Comparison of ENCODE assay signal across 12 cellular contexts in the genomic region with DNA sequence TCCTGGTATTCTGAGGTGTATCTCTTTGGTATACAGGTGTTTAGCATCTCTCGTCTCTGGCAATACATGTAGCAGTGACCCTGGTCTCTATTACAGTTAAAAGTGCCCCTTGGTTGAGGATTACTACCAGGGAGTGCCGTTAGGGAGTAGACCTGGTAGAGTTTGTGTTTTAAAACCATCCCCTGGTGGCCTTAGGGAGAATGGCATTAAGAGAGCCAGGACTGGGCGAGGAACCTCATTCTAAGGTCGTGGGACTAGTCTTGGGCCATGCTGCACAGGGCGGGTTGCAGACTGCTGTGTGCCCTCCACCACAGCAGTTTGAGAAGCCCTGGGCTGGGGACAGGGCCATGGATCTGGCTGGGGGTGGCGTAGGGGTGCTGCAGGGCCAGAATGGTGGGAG. TPM values are rescaled to one million over a fixed set of nuclear protein-coding genes. Genes with fewer than 3 reads are reported as not detected.
A peak's percentile ranks its signal among the peaks of the same experiment; 100 is the strongest.
DNase-seq lines count a peak whose midpoint lies in the region; ATAC-seq, FAIRE-seq and TF ChIP-seq lines count a peak whose summit lies in the region.
"Had no signal": no experiment of that assay in that cellular context is flagged by ENCODE, and none has a peak within 500 bp of the region (broad histone marks: within the 10 kb centered on the region; RNA-seq: fewer than 3 reads in every experiment).

No MANE protein-coding gene starts in this region.

- no peak overlapping the region for H2BK120ac ChIP-seq in H1 (replicated peaks; ENCODE audit: low read depth, low read length)

- no peaks in the 10 kb centered on the region for H3K9me3 Mint-ChIP-seq in natural killer cell treated with Interleukin-12 subunit alpha and Interleukin-12 subunit beta and Interleukin-15 and Interleukin-18, amount 100 ng/mL, for 72 hours

- H2BK5ac ChIP-seq in H1 (ENCODE audit: low read depth, low read length) = no peak overlapping the region

- no peak for FAIRE-seq in H1 (lab: Jason Lieb, UNC)

- H3K18ac ChIP-seq in H1 (ENCODE audit: extremely low read depth, low read length) = no peak overlapping the region

- CTCF ChIA-PET in H1 (lab: Charles Lee; ENCODE audit: partially characterized antibody) = interaction anchor here (0.8 to 9.7 kb wide), 17 partner anchors 11 to 758 kb away, joined by 3 to 114 read pairs (median 9); a partner anchor contains a TSS

- TF ChIP-seq EP300 in H1 (IDR thresholded peaks at IDR 0.05; ENCODE audit: borderline replicate concordance in 1 of 2, low read depth in 2 of 2, low read length in 2 of 2) = no peak
- no peak for TF ChIP-seq EP300 in suprapubic skin (IDR thresholded peaks at IDR 0.05)

- H4K5ac ChIP-seq in H1 (ENCODE audit: insufficient read length, low read depth, low read length) = no peak overlapping the region

- H3K36me3 ChIP-seq in H1 (ENCODE audit: control insufficient read depth in 2 of 4, insufficient read depth in 4 of 4, low read length in 3 of 4) = no peaks in the 10 kb centered on the region
- no peaks in the 10 kb centered on the region for H3K36me3 ChIP-seq in suprapubic skin

- no peak overlapping the region for H2BK15ac ChIP-seq in H1 (ENCODE audit: low read length)

- H2BK12ac ChIP-seq in H1 (ENCODE audit: low read depth, low read length) = peak overlapping the region; percentile 50; the same call in 1 of the 2 replicates

- TF ChIP-seq CTCF in H1 (IDR thresholded peaks at IDR 0.05; ENCODE audit: control extremely low read depth in 1 of 3, insufficient read depth in 1 of 3, low read depth in 1 of 3, low read length in 3 of 3) (peak in 2 of 3 experiments; percentile 44 to 56; a peak in 3 of 4 replicates), suprapubic skin (IDR thresholded peaks at IDR 0.05) (peak in 1 of 2 donors; percentile 9)

- no peak overlapping the region for H2AK5ac ChIP-seq in H1 (ENCODE audit: low read depth, low read length)

- H3K9ac ChIP-seq in H1 (replicated peaks in 1 of 4; ENCODE audit: extremely low read depth in 1 of 4, low read depth in 3 of 4, low read length in 3 of 4) = no peak overlapping the region

- no peaks in the 10 kb centered on the region for H3K79me1 ChIP-seq in H1 (ENCODE audit: low read depth, low read length)

- H3K56ac ChIP-seq in H1 (replicated peaks; ENCODE audit: insufficient read length, low read depth, low read length) = no peak overlapping the region

- no peak overlapping the region for H3K23ac ChIP-seq in H1 (ENCODE audit: insufficient read length)

- no peak for TF ChIP-seq POLR2A in H1 (IDR thresholded peaks at IDR 0.05; ENCODE audit: control extremely low read depth in 1 of 2, low read depth in 2 of 2, low read length in 2 of 2)
- TF ChIP-seq POLR2A in suprapubic skin (IDR thresholded peaks at IDR 0.05) = no peak

- peak overlapping the region; percentile 38; the same call in 1 of the 2 replicates for H4K8ac ChIP-seq in H1 (ENCODE audit: extremely low read depth, insufficient read depth, low read length)

- H3K4me2 ChIP-seq in H1 (ENCODE audit: insufficient read depth in 1 of 2, low read depth in 2 of 2, low read length in 2 of 2) = no peak overlapping the region

- DNase-seq in ELF-1 (ENCODE audit: low read depth, low spot score) (peak; percentile 14), Kasumi-1 (lab: John Stamatoyannopoulos, UW) (peak; percentile 2 to 8), H1 (ENCODE audit: low read depth in 1 of 2, low spot score in 2 of 2) (no peak), DMS79 treated with DMSO at 0.1 percent for 48 hours (lab: John Stamatoyannopoulos, UW) (no peak), suprapubic skin (ENCODE audit: low spot score in 2 of 2) (no peak), COLO829 (ENCODE audit: low spot score) (no peak)
- no peak for DNase-seq in natural killer cell treated with Interleukin-12 subunit alpha and Interleukin-12 subunit beta and Interleukin-15 and Interleukin-18, amount 100 ng/mL, for 72 hours (ENCODE audit: low spot score)
- DNase-seq: GOT3, NCI-H446 treated with DMSO at 0.1 percent for 48 hours, nucleus accumbens had no signal

- H3K4ac ChIP-seq in H1 (replicated peaks; ENCODE audit: insufficient read length, low read depth, low read length) = no peak overlapping the region

- H3K27ac ChIP-seq in H1 (ENCODE audit: low read depth, low read length) (no peak overlapping the region), suprapubic skin (no peak overlapping the region)

- H4K91ac ChIP-seq in H1 (replicated peaks; ENCODE audit: insufficient read length, low read length) = no peak overlapping the region

- H3K4me1 ChIP-seq in H1 (replicated peaks in 1 of 4; ENCODE audit: control insufficient read depth in 3 of 4, insufficient read depth in 4 of 4, low read length in 3 of 4) = no peaks in the 10 kb centered on the region; a peak in 1 of 7 replicates
- no peaks in the 10 kb centered on the region for H3K4me1 ChIP-seq in suprapubic skin

- WGBS in H1 (ENCODE audit: extremely low coverage in 1 of 2, insufficient coverage in 1 of 2, insufficient read length in 1 of 2, insufficient replicate concordance in 2 of 2, low coverage in 1 of 2, low lambda C conversion rate in 2 of 2, missing lambda C conversion rate in 1 of 2), 2 experiments = 78% methylated on average over 6 of the region's 6 CpGs; no CpG with 5 or more reads in 1 of the 2 experiments
- WGBS in suprapubic skin = 70% methylated on average over 6 of the region's 6 CpGs

- POLR2A ChIA-PET in H1 (lab: Charles Lee; ENCODE audit: partially characterized antibody) = no interaction called here

- no peak overlapping the region for H2AFZ ChIP-seq in H1 (ENCODE audit: low read length)

- no peak overlapping the region for H3K4me3 Mint-ChIP-seq in natural killer cell treated with Interleukin-12 subunit alpha and Interleukin-12 subunit beta and Interleukin-15 and Interleukin-18, amount 100 ng/mL, for 72 hours
- H3K4me3 Mint-ChIP-seq: activated naive CD8-positive, alpha-beta T cell had no signal

- H3K4me3 ChIP-seq in H1 (ENCODE audit: extremely low read depth in 1 of 4, insufficient read depth in 2 of 4, low read depth in 3 of 4, low read length in 4 of 4) (no peak overlapping the region), suprapubic skin (no peak overlapping the region)

- TF ChIP-seq RAD21 in H1 (IDR thresholded peaks at IDR 0.05 in 1 of 2, conservative IDR thresholded peaks at IDR 0.05 in 1 of 2; ENCODE audit: low read depth in 2 of 2, low read length in 2 of 2) = peak; percentile 20 to 42; a peak in 3 of 4 replicates

- ATAC-seq in natural killer cell treated with Interleukin-12 subunit alpha and Interleukin-12 subunit beta and Interleukin-15 and Interleukin-18, amount 100 ng/mL, for 72 hours = peak; percentile 28 to 48
- ATAC-seq in HG03520 (IDR thresholded peaks at IDR 0.05; ENCODE audit: unreplicated experiment) = no peak

- H3K14ac ChIP-seq in H1 (ENCODE audit: insufficient read length) = no peak overlapping the region

- H2BK20ac ChIP-seq in H1 (ENCODE audit: low read length) = no peak overlapping the region

- H3K27me3 ChIP-seq in H1 (replicated peaks in 1 of 4; ENCODE audit: control insufficient read depth in 3 of 4, extremely low read depth in 1 of 4, insufficient read depth in 3 of 4, low read length in 3 of 4) = no peaks in the 10 kb centered on the region
- no peaks in the 10 kb centered on the region for H3K27me3 ChIP-seq in suprapubic skin

- no peaks in the 10 kb centered on the region for H3K27me3 Mint-ChIP-seq in natural killer cell treated with Interleukin-12 subunit alpha and Interleukin-12 subunit beta and Interleukin-15 and Interleukin-18, amount 100 ng/mL, for 72 hours
- H3K27me3 Mint-ChIP-seq: activated naive CD8-positive, alpha-beta T cell had no signal

- H3K9me3 ChIP-seq in H1 (ENCODE audit: insufficient read depth in 2 of 2, low read depth in 1 of 2, low read length in 1 of 2) (no peaks in the 10 kb centered on the region), suprapubic skin (no peaks in the 10 kb centered on the region)

- H3K4me1 Mint-ChIP-seq in natural killer cell treated with Interleukin-12 subunit alpha and Interleukin-12 subunit beta and Interleukin-15 and Interleukin-18, amount 100 ng/mL, for 72 hours (ENCODE audit: low read depth in 2 of 2) = peaks cover 0 to 2% of the 10 kb centered on the region in 2 donors

- no peaks in the 10 kb centered on the region for H3K36me3 Mint-ChIP-seq in natural killer cell treated with Interleukin-12 subunit alpha and Interleukin-12 subunit beta and Interleukin-15 and Interleukin-18, amount 100 ng/mL, for 72 hours

- H4K20me1 ChIP-seq in H1 (replicated peaks in 1 of 2; ENCODE audit: control insufficient read depth in 1 of 2, insufficient read depth in 2 of 2, low read length in 2 of 2) = no peaks in the 10 kb centered on the region

- no peaks in the 10 kb centered on the region for H3K79me2 ChIP-seq in H1 (ENCODE audit: control insufficient read depth in 1 of 2, insufficient read depth in 2 of 2, low read length in 2 of 2)

- no peaks in the 10 kb centered on the region for H3K23me2 ChIP-seq in H1 (ENCODE audit: low read depth, low read length)

- no peak overlapping the region for H3K27ac Mint-ChIP-seq in natural killer cell treated with Interleukin-12 subunit alpha and Interleukin-12 subunit beta and Interleukin-15 and Interleukin-18, amount 100 ng/mL, for 72 hours
- H3K27ac Mint-ChIP-seq: activated naive CD8-positive, alpha-beta T cell had no signal

TF ChIP-seq in H1, 55 proteins besides CTCF, POLR2A, EP300 and RAD21 (continues in another document):
- TF ChIP-seq KDM5A (IDR thresholded peaks at IDR 0.05; ENCODE audit: low read length) = no peak
- TF ChIP-seq RFX5 (IDR thresholded peaks at IDR 0.05; ENCODE audit: borderline replicate concordance, low read depth, low read length) = no peak
- TF ChIP-seq ZNF274 (IDR thresholded peaks at IDR 0.05; ENCODE audit: borderline replicate concordance, extremely low read depth, low read length) = no peak
- TF ChIP-seq, protein P1, sequence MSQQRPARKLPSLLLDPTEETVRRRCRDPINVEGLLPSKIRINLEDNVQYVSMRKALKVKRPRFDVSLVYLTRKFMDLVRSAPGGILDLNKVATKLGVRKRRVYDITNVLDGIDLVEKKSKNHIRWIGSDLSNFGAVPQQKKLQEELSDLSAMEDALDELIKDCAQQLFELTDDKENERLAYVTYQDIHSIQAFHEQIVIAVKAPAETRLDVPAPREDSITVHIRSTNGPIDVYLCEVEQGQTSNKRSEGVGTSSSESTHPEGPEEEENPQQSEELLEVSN (IDR thresholded peaks at IDR 0.05) = no peak

RNA-seq across cellular contexts. Expression of a gene that starts 35.0 kb away (rescaled TPM):
- 3.5 and 4.1 TPM in 2 replicates for total RNA-seq in H1 (2021; fragmentation: NEBNext Ultra II Directional; extraction: Animal tissue kit (Norgen Biotek cat#: 25700))
- 0.83 and 1.5 TPM in 2 replicates for polyA plus RNA-seq in H1 (2011; rRNA removed)
- polyA plus RNA-seq in H1 (2011; cell fraction: cytosol; rRNA removed) = 1.4 TPM
- polyA plus RNA-seq in H1 (2011; cell fraction: nucleus; rRNA removed) = 1.1 TPM
- polyA plus RNA-seq in H1 (2012, experiment 1 of 2) = 2.0 to 2.9 TPM (median 2.4 TPM) in 4 replicates
- 0.93 TPM for polyA plus RNA-seq in H1 (2012, experiment 2 of 2)
- 3.9 TPM for polyA plus RNA-seq in H1 (2013, experiment 1 of 2)
- 4.6 TPM for polyA plus RNA-seq in H1 (2013, experiment 2 of 2)
- 2.0 and 3.1 TPM in 2 replicates for polyA minus RNA-seq in H1 (2011; rRNA and poly(A)+ RNA removed)
- 0.81 TPM for polyA minus RNA-seq in H1 (2011; cell fraction: cytosol; rRNA and poly(A)+ RNA removed)
- 3.0 TPM for polyA minus RNA-seq in H1 (2011; cell fraction: nucleus; rRNA and poly(A)+ RNA removed)
- total RNA-seq in natural killer cell treated with Interleukin-12 subunit alpha and Interleukin-12 subunit beta and Interleukin-15 and Interleukin-18, amount 100 ng/mL, for 72 hours = 1 to 10 TPM; 5.1 to 5.7 TPM
- total RNA-seq in suprapubic skin = 1 to 10 TPM; 3.0 to 6.5 (median 6.0) TPM

Comparison
In these comparisons a context has a peak if more than half of its experiments do, and no peak if none do; other contexts are left out.
1. DNase-seq: peak in ELF-1 (single experiment) and Kasumi-1 (2 of 2); none in H1 (0 of 2), natural killer cell treated with Interleukin-12 subunit alpha and Interleukin-12 subunit beta and Interleukin-15 and Interleukin-18, amount 100 ng/mL, for 72 hours (single experiment), DMS79 treated with DMSO at 0.1 percent for 48 hours (single experiment), suprapubic skin (0 of 2) and COLO829 (single experiment).